ENCODE assay signal across 9 cellular contexts in the genomic region with DNA sequence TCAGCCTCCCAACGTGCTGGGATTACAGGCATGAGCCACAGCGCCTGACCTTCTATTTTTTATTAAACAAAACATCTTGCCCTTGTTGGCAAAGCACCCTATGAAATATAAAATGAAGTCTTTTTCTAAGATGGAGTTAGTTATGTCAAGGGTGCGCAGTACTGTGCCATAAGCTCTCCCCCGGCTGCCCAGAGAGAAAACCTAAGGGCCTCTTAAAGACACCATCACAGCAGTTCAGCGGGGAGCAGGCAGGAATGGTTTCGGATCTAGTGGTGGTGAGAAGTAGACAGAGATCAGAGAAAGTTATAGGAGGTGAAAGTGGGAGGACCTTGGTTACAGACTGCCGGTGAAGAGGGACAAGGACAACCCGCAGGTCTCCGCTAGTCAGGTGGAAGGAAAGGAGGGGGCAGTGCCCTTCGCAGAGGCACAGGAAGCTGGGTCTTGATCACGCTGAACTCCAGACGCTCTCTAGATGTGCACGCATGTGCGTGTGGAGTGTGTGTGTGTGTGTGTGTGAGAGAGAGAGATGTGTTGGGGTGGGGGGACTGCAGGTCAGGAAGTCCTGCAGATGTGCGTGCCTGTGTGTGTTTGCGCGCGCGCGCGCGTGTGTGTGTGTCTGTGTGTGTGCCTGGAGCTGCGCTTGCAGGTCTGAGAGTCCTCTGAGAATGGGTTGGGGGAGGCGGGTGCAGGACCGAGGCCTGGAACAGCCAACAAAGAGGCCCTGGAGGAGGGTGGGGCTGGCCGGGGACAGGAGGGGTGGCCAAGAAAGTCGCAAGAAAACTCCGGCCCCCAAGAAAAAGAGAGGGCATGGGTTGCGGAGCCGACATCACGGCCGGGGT. TPM values are rescaled to one million over a fixed set of nuclear protein-coding genes. Genes with fewer than 3 reads are reported as not detected.
DNase-seq lines count a peak whose midpoint lies in the region; TF ChIP-seq lines count a peak whose summit lies in the region.
"Had no signal": no experiment of that assay in that cellular context is flagged by ENCODE, and none has a peak within 500 bp of the region (broad histone marks: within the 10 kb centered on the region; RNA-seq: fewer than 3 reads in every experiment).

No MANE protein-coding gene starts in this region.

- no peaks in the 10 kb centered on the region for H3K36me3 ChIP-seq in mesendoderm (ENCODE audit: control insufficient read depth, insufficient read depth, low read length)

- peaks cover 3% of the 10 kb centered on the region for H3K79me1 ChIP-seq in mesendoderm (ENCODE audit: low read length)

- peak overlapping the region; percentile 96 for H3K56ac ChIP-seq in mesendoderm (ENCODE audit: low read length)

- no CpG with 5 or more reads among the region's 32 CpGs for WGBS in mesendoderm (ENCODE audit: extremely low coverage, insufficient coverage, low lambda C conversion rate)

- H3K23ac ChIP-seq in mesendoderm (ENCODE audit: low read length): no peak overlapping the region

- H3K27me3 ChIP-seq in dorsolateral prefrontal cortex (no peaks in the 10 kb centered on the region), mesendoderm (ENCODE audit: insufficient read depth, low read length, poor library complexity) (no peaks in the 10 kb centered on the region)

- H2BK15ac ChIP-seq in mesendoderm (replicated peaks; ENCODE audit: low read depth): no peak overlapping the region

- peak overlapping the region; percentile 85 for H3K9ac ChIP-seq in mesendoderm (ENCODE audit: low read length)

- H3K4me2 ChIP-seq in mesendoderm (ENCODE audit: low read length): peak overlapping the region; percentile 95

- H2BK120ac ChIP-seq in mesendoderm (ENCODE audit: low read depth, low read length): no peak overlapping the region

- peak; percentile 36 for DNase-seq in DMS153 (lab: John Stamatoyannopoulos, UW)
- no peak for DNase-seq in DMS153 treated with DMSO at 0.1 percent for 48 hours (lab: John Stamatoyannopoulos, UW; ENCODE audit: unreplicated experiment)
- DNase-seq in NCI-H146 (lab: John Stamatoyannopoulos, UW): peak; percentile 75
- DNase-seq in activated CD4-positive, alpha-beta T cell treated with anti-CD3 and anti-CD28 coated beads for 4 hours: peak; percentile 52 to 68
- DNase-seq in dorsolateral prefrontal cortex: peak in 1 of 10 donors; percentile 30
- peak; percentile 87 for DNase-seq in mesendoderm
- peak; percentile 27 to 36 for DNase-seq in stimulated activated CD8-positive, alpha-beta memory T cell treated with anti-CD3 and anti-CD28 coated beads, Interleukin-2, amount 100 ng/mL, for 1 hour (ENCODE audit: low read depth in 2 of 2)
- no peak for DNase-seq in DMS53 (lab: John Stamatoyannopoulos, UW)

- no peak overlapping the region for H3K4ac ChIP-seq in mesendoderm (ENCODE audit: low read depth, low read length)

- H3K4me1 ChIP-seq in mesendoderm (ENCODE audit: control insufficient read depth, low read depth, low read length): peaks cover 3% of the 10 kb centered on the region

- no peak for TF ChIP-seq CTCF in dorsolateral prefrontal cortex (IDR thresholded peaks at IDR 0.05 in 54 of 56, conservative IDR thresholded peaks at IDR 0.05 in 2 of 56; ENCODE audit: low read depth in 1 of 56, partially characterized antibody in 56 of 56)

- H2AK5ac ChIP-seq in mesendoderm (ENCODE audit: low read length): no peak overlapping the region

- H3K27ac ChIP-seq in dorsolateral prefrontal cortex: peak overlapping the region in 13 of 59 donors; percentile 44 to 85 (median 75)
- H3K27ac ChIP-seq in mesendoderm (ENCODE audit: low read depth, low read length): peak overlapping the region; percentile 68

- peaks cover 5% of the 10 kb centered on the region for H3K79me2 ChIP-seq in mesendoderm (ENCODE audit: control insufficient read depth, insufficient read depth, low read length)

- H2BK5ac ChIP-seq in mesendoderm (ENCODE audit: low read length): peak overlapping the region; percentile 22

- H4K5ac ChIP-seq in mesendoderm (ENCODE audit: low read length): no peak overlapping the region

- no peak overlapping the region for H4K8ac ChIP-seq in mesendoderm (ENCODE audit: low read depth, low read length)

- H3K4me3 ChIP-seq in dorsolateral prefrontal cortex (peak overlapping the region; percentile 39 to 81 (median 67)), mesendoderm (ENCODE audit: low read length) (peak overlapping the region; percentile 62)

- peak overlapping the region; percentile 44 for H3K18ac ChIP-seq in mesendoderm (ENCODE audit: low read length)

- intact Hi-C loops in dorsolateral prefrontal cortex (cut with DNase I): loop anchor here (10.0 kb wide), 2 partner anchors 89 to 91 kb away; a partner anchor contains a TSS

RNA-seq across cellular contexts. Expression of a gene that starts 0.7 kb away (rescaled TPM):
- 10 to 100 TPM in 26 of 120 experiments, 1 to 10 TPM in 94; 3.4 to 15.7 (median 7.1) TPM for total RNA-seq in dorsolateral prefrontal cortex
- polyA plus RNA-seq in mesendoderm (2013, experiment 1 of 2): 49.4 TPM
- 49.0 TPM for polyA plus RNA-seq in mesendoderm (2013, experiment 2 of 2)

RNA-seq across cellular contexts. Expression of a gene that starts 24.5 kb away (rescaled TPM):
- 1 to 10 TPM in 52 of 120 experiments, under 1 TPM in 37, not detected in 31; 0.43 to 5.1 (median 1.1) TPM for total RNA-seq in dorsolateral prefrontal cortex
- not detected for polyA plus RNA-seq in mesendoderm (2013, experiment 1 of 2)
- not detected for polyA plus RNA-seq in mesendoderm (2013, experiment 2 of 2)
- total RNA-seq: pulmonary artery endothelial cell had no signal

RNA-seq across cellular contexts. Expression of a gene that starts 37.5 kb away (rescaled TPM):
- total RNA-seq in dorsolateral prefrontal cortex: 10 to 100 TPM in 61 of 120 experiments, 1 to 10 TPM in 59; 5.4 to 19.5 (median 10.1) TPM
- polyA plus RNA-seq in mesendoderm (2013, experiment 1 of 2): 0.53 TPM
- polyA plus RNA-seq in mesendoderm (2013, experiment 2 of 2): 0.46 TPM

RNA-seq across cellular contexts. Expression of a gene that starts 51.4 kb away (rescaled TPM):
- 10 to 100 TPM in 119 of 120 experiments, 1 to 10 TPM in 1; 9.9 to 33.4 (median 19.9) TPM for total RNA-seq in dorsolateral prefrontal cortex
- 23.2 TPM for polyA plus RNA-seq in mesendoderm (2013, experiment 1 of 2)
- polyA plus RNA-seq in mesendoderm (2013, experiment 2 of 2): 22.3 TPM

RNA-seq across cellular contexts. Expression of a gene that starts 53.8 kb away (rescaled TPM):
- total RNA-seq in dorsolateral prefrontal cortex: 10 to 100 TPM; 39.7 to 71.2 (median 51.5) TPM
- polyA plus RNA-seq in mesendoderm (2013, experiment 1 of 2): 1.8 TPM
- polyA plus RNA-seq in mesendoderm (2013, experiment 2 of 2): 1.6 TPM

Comparison
In these comparisons a context has a peak if more than half of its experiments do, and no peak if none do; other contexts are left out.
1. DNase-seq: peak in DMS153 (single experiment), NCI-H146 (single experiment), activated CD4-positive, alpha-beta T cell treated with anti-CD3 and anti-CD28 coated beads for 4 hours (2 of 2), mesendoderm (single experiment) and stimulated activated CD8-positive, alpha-beta memory T cell treated with anti-CD3 and anti-CD28 coated beads, Interleukin-2, amount 100 ng/mL, for 1 hour (2 of 2); none in DMS153 treated with DMSO at 0.1 percent for 48 hours (single experiment) and DMS53 (single experiment).